In genomic region chr1:1116701-1117468, GRCh38 we compare ENCODE assay signal across 9 cellular contexts. TPM values are rescaled to one million over a fixed set of nuclear protein-coding genes. Genes with fewer than 3 reads are reported as not detected.
A peak's percentile ranks its signal among the peaks of the same experiment; 100 is the strongest.
DNase-seq lines count a peak whose midpoint lies in the region; ATAC-seq, FAIRE-seq and TF ChIP-seq lines count a peak whose summit lies in the region.
"Had no signal": no experiment of that assay in that cellular context is flagged by ENCODE, and none has a peak within 500 bp of the region (broad histone marks: within the 10 kb centered on the region; RNA-seq: fewer than 3 reads in every experiment).

No MANE protein-coding gene starts in this region.

- H3K4me3 Mint-ChIP-seq in activated naive CD8-positive, alpha-beta T cell treated with anti-CD3 and anti-CD28 coated beads, Interleukin-2, amount 10 ng/mL, durations not matched to agents 7 days and 5 days = peak overlapping the region; percentile 40
- peak overlapping the region; percentile 78 for H3K4me3 Mint-ChIP-seq in stimulated activated effector memory CD8-positive, alpha-beta T cell treated with anti-CD3 and anti-CD28 coated beads, Interleukin-12 subunit alpha, Interleukin-12 subunit beta, amount 100 ng/mL, for 72 hours

- peak overlapping the region; percentile 60 for H3K9ac ChIP-seq in keratinocyte (ENCODE audit: control insufficient read depth, extremely low read depth, insufficient read depth, low read length)

- no peaks in the 10 kb centered on the region for H3K27me3 Mint-ChIP-seq in activated naive CD8-positive, alpha-beta T cell treated with anti-CD3 and anti-CD28 coated beads, Interleukin-2, amount 10 ng/mL, durations not matched to agents 7 days and 5 days

- peak overlapping the region; percentile 80 for H3K4me2 ChIP-seq in keratinocyte (ENCODE audit: control insufficient read depth, extremely low read depth, insufficient read depth, low read depth, low read length)

- H3K9me3 Mint-ChIP-seq in activated naive CD8-positive, alpha-beta T cell treated with anti-CD3 and anti-CD28 coated beads, Interleukin-2, amount 10 ng/mL, durations not matched to agents 7 days and 5 days = peaks cover 9% of the 10 kb centered on the region
- H3K9me3 Mint-ChIP-seq in stimulated activated effector memory CD8-positive, alpha-beta T cell treated with anti-CD3 and anti-CD28 coated beads, Interleukin-12 subunit alpha, Interleukin-12 subunit beta, amount 100 ng/mL, for 72 hours = peaks cover 4% of the 10 kb centered on the region

- H3K4me3 ChIP-seq in keratinocyte (ENCODE audit: control insufficient read depth in 2 of 3, extremely low read depth in 1 of 3, insufficient read depth in 2 of 3, low read depth in 1 of 3, low read length in 3 of 3) = peak overlapping the region; percentile 57 to 80 (median 68)

- peaks cover 17% of the 10 kb centered on the region for H3K27me3 ChIP-seq in keratinocyte (ENCODE audit: control insufficient read depth, extremely low read depth, insufficient read depth, low read length)

- H3K36me3 ChIP-seq in keratinocyte (ENCODE audit: control insufficient read depth in 2 of 2, extremely low read depth in 1 of 2, insufficient read depth in 2 of 2, low read length in 2 of 2) = peaks cover 5 to 9% of the 10 kb centered on the region in 2 experiments

- no peak overlapping the region for H3K27ac Mint-ChIP-seq in activated naive CD8-positive, alpha-beta T cell treated with anti-CD3 and anti-CD28 coated beads, Interleukin-2, amount 10 ng/mL, durations not matched to agents 7 days and 5 days
- H3K27ac Mint-ChIP-seq in stimulated activated effector memory CD8-positive, alpha-beta T cell treated with anti-CD3 and anti-CD28 coated beads, Interleukin-12 subunit alpha, Interleukin-12 subunit beta, amount 100 ng/mL, for 72 hours = no peak overlapping the region

- no peak for TF ChIP-seq CTCF in keratinocyte (optimal IDR thresholded peaks at IDR 0.05 in 1 of 3, IDR thresholded peaks at IDR 0.05 in 1 of 3, conservative IDR thresholded peaks at IDR 0.05 in 1 of 3; ENCODE audit: extremely low read depth in 1 of 3, insufficient read depth in 2 of 3, low read length in 3 of 3)

- H3K4me1 Mint-ChIP-seq in activated naive CD8-positive, alpha-beta T cell treated with anti-CD3 and anti-CD28 coated beads, Interleukin-2, amount 10 ng/mL, durations not matched to agents 7 days and 5 days = peaks cover 7% of the 10 kb centered on the region
- H3K4me1 Mint-ChIP-seq in stimulated activated effector memory CD8-positive, alpha-beta T cell treated with anti-CD3 and anti-CD28 coated beads, Interleukin-12 subunit alpha, Interleukin-12 subunit beta, amount 100 ng/mL, for 72 hours = peaks cover 9% of the 10 kb centered on the region

- peak; percentile 30 for DNase-seq in EL
- peak; percentile 24 for DNase-seq in NAMALWA (ENCODE audit: low spot score)
- DNase-seq in activated naive CD8-positive, alpha-beta T cell treated with anti-CD3 and anti-CD28 coated beads, Interleukin-2, amount 10 ng/mL, durations not matched to agents 7 days and 5 days = peak; percentile 69
- no peak for DNase-seq in keratinocyte (ENCODE audit: low read depth, low spot score)
- DNase-seq in stimulated activated effector memory CD8-positive, alpha-beta T cell treated with anti-CD3 and anti-CD28 coated beads, Interleukin-12 subunit alpha, Interleukin-12 subunit beta, amount 100 ng/mL, for 72 hours (ENCODE audit: low spot score in 2 of 2) = no peak
- no peak for DNase-seq in NOMO-1 treated with dmso at 0.1 percent for 144 hours (lab: John Stamatoyannopoulos, UW; ENCODE audit: unreplicated experiment)

- ATAC-seq in activated naive CD8-positive, alpha-beta T cell treated with anti-CD3 and anti-CD28 coated beads, Interleukin-2, amount 10 ng/mL, durations not matched to agents 7 days and 5 days (ENCODE audit: low read depth) = peak; percentile 0
- ATAC-seq in stimulated activated effector memory CD8-positive, alpha-beta T cell treated with anti-CD3 and anti-CD28 coated beads, Interleukin-12 subunit alpha, Interleukin-12 subunit beta, amount 100 ng/mL, for 72 hours = peak; percentile 15
- ATAC-seq in HG02763 (IDR thresholded peaks at IDR 0.05; ENCODE audit: unreplicated experiment) = no peak
- ATAC-seq in HG02981 (IDR thresholded peaks at IDR 0.05; ENCODE audit: unreplicated experiment) = no peak

- H3K4me1 ChIP-seq in keratinocyte (ENCODE audit: control insufficient read depth, extremely low read depth, insufficient read depth, low read length) = peaks cover 2% of the 10 kb centered on the region

- H3K9me3 ChIP-seq in keratinocyte (ENCODE audit: control insufficient read depth, low read depth, low read length) = no peaks in the 10 kb centered on the region

- POLR2A ChIA-PET in activated naive CD8-positive, alpha-beta T cell treated with anti-CD3 and anti-CD28 coated beads, Interleukin-2, amount 10 ng/mL, durations not matched to agents 7 days and 5 days (lab: Charles Lee) = interaction anchor here (0.8 to 2.0 kb wide), 4 partner anchors 13 to 188 kb away, joined by 3 to 8 read pairs (median 3); partner anchors contain the start of genes B3GALT6 and SDF4

- peaks cover 27% of the 10 kb centered on the region for H3K79me2 ChIP-seq in keratinocyte (ENCODE audit: control insufficient read depth, insufficient read depth, low read length)

- H3K9me1 ChIP-seq in keratinocyte (ENCODE audit: control insufficient read depth, extremely low read depth, insufficient read depth, low read length) = no peaks in the 10 kb centered on the region

- no peaks in the 10 kb centered on the region for H4K20me1 ChIP-seq in keratinocyte (ENCODE audit: control insufficient read depth, extremely low read depth, insufficient read depth, low read length)

- no peak for FAIRE-seq in keratinocyte (lab: Jason Lieb, UNC)

- H2AFZ ChIP-seq in keratinocyte (ENCODE audit: control insufficient read depth, low read length) = no peak overlapping the region

- no peak overlapping the region for H3K27ac ChIP-seq in keratinocyte (ENCODE audit: control insufficient read depth, insufficient read depth, low read length)

- H3K36me3 Mint-ChIP-seq in activated naive CD8-positive, alpha-beta T cell treated with anti-CD3 and anti-CD28 coated beads, Interleukin-2, amount 10 ng/mL, durations not matched to agents 7 days and 5 days = peaks cover 20% of the 10 kb centered on the region
- peaks cover 8% of the 10 kb centered on the region for H3K36me3 Mint-ChIP-seq in stimulated activated effector memory CD8-positive, alpha-beta T cell treated with anti-CD3 and anti-CD28 coated beads, Interleukin-12 subunit alpha, Interleukin-12 subunit beta, amount 100 ng/mL, for 72 hours

- dilution Hi-C loops in keratinocyte (cut with MboI; ENCODE audit: extremely low pct_ligation_motif_present, low sequenced_read_pairs) = no loop called here

RNA-seq across cellular contexts. Expression of gene C1orf159, which starts 1.0 kb away (rescaled TPM):
- total RNA-seq in activated naive CD8-positive, alpha-beta T cell treated with anti-CD3 and anti-CD28 coated beads, Interleukin-2, amount 10 ng/mL, durations not matched to agents 7 days and 5 days = 10 to 100 TPM; 22.7 to 23.0 TPM
- polyA plus RNA-seq in keratinocyte = 6.1 to 8.8 TPM (median 8.0 TPM) in 3 replicates
- polyA plus RNA-seq in keratinocyte (2011; ENCODE audit: low read depth) = 3.2 TPM
- polyA plus RNA-seq in keratinocyte (2011; cell fraction: cytosol; rRNA removed) = 3.5 and 10.1 TPM in 2 replicates
- 19.2 and 30.8 TPM in 2 replicates for polyA plus RNA-seq in keratinocyte (2011; cell fraction: nucleus; rRNA removed)
- polyA plus RNA-seq in keratinocyte (2012; ENCODE audit: low replicate concordance) = 9.8 and 11.1 TPM in 2 replicates
- polyA minus RNA-seq in keratinocyte = 2.4 to 4.1 TPM (median 3.7 TPM) in 3 replicates
- polyA minus RNA-seq in keratinocyte (2011; cell fraction: cytosol; rRNA and poly(A)+ RNA removed) = 8.4 TPM
- polyA minus RNA-seq in keratinocyte (2011; cell fraction: nucleus; rRNA and poly(A)+ RNA removed) = 9.0 and 9.5 TPM in 2 replicates

RNA-seq across cellular contexts. Expression of gene RNF223, which starts 42.8 kb away (rescaled TPM):
- not detected for total RNA-seq in activated naive CD8-positive, alpha-beta T cell treated with anti-CD3 and anti-CD28 coated beads, Interleukin-2, amount 10 ng/mL, durations not matched to agents 7 days and 5 days
- 0.22 to 0.45 TPM (median 0.32 TPM) in 3 replicates for polyA plus RNA-seq in keratinocyte
- polyA plus RNA-seq in keratinocyte (2011; ENCODE audit: low read depth) = 3.1 TPM
- polyA plus RNA-seq in keratinocyte (2011; cell fraction: cytosol; rRNA removed) = 0.27 and 0.56 TPM in 2 replicates
- polyA plus RNA-seq in keratinocyte (2011; cell fraction: nucleus; rRNA removed) = 0.90 and 0.99 TPM in 2 replicates
- polyA plus RNA-seq in keratinocyte (2012; ENCODE audit: low replicate concordance) = 0.29 and 19.8 TPM in 2 replicates
- 0.56 TPM in 1 of 3 replicates, not detected in the others for polyA minus RNA-seq in keratinocyte
- not detected for polyA minus RNA-seq in keratinocyte (2011; cell fraction: cytosol; rRNA and poly(A)+ RNA removed)
- polyA minus RNA-seq in keratinocyte (2011; cell fraction: nucleus; rRNA and poly(A)+ RNA removed) = 1.2 and 1.8 TPM in 2 replicates
- total RNA-seq: SK-MEL-5 had no signal

RNA-seq across cellular contexts. Expression of gene TTLL10, which starts 56.8 kb away (rescaled TPM):
- not detected for total RNA-seq in activated naive CD8-positive, alpha-beta T cell treated with anti-CD3 and anti-CD28 coated beads, Interleukin-2, amount 10 ng/mL, durations not matched to agents 7 days and 5 days
- polyA plus RNA-seq in keratinocyte = not detected in 3 replicates
- polyA plus RNA-seq in keratinocyte (2011; ENCODE audit: low read depth) = not detected
- not detected in 2 replicates for polyA plus RNA-seq in keratinocyte (2011; cell fraction: cytosol; rRNA removed)
- polyA plus RNA-seq in keratinocyte (2011; cell fraction: nucleus; rRNA removed) = 0.31 TPM in 1 of 2 replicates, not detected in the other
- 0.07 TPM in 1 of 2 replicates, not detected in the other for polyA plus RNA-seq in keratinocyte (2012; ENCODE audit: low replicate concordance)
- polyA minus RNA-seq in keratinocyte = 0.23 TPM in 1 of 3 replicates, not detected in the others
- polyA minus RNA-seq in keratinocyte (2011; cell fraction: cytosol; rRNA and poly(A)+ RNA removed) = not detected
- polyA minus RNA-seq in keratinocyte (2011; cell fraction: nucleus; rRNA and poly(A)+ RNA removed) = not detected in 2 replicates
- total RNA-seq: SK-MEL-5 had no signal

Comparison
In these comparisons a context has a peak if more than half of its experiments do, and no peak if none do; other contexts are left out.
1. DNase-seq: peak in EL (single experiment), NAMALWA (single experiment) and activated naive CD8-positive, alpha-beta T cell treated with anti-CD3 and anti-CD28 coated beads, Interleukin-2, amount 10 ng/mL, durations not matched to agents 7 days and 5 days (single experiment); none in keratinocyte (single experiment), stimulated activated effector memory CD8-positive, alpha-beta T cell treated with anti-CD3 and anti-CD28 coated beads, Interleukin-12 subunit alpha, Interleukin-12 subunit beta, amount 100 ng/mL, for 72 hours (0 of 2) and NOMO-1 treated with dmso at 0.1 percent for 144 hours (single experiment).
2. ATAC-seq: peak in activated naive CD8-positive, alpha-beta T cell treated with anti-CD3 and anti-CD28 coated beads, Interleukin-2, amount 10 ng/mL, durations not matched to agents 7 days and 5 days (single experiment) and stimulated activated effector memory CD8-positive, alpha-beta T cell treated with anti-CD3 and anti-CD28 coated beads, Interleukin-12 subunit alpha, Interleukin-12 subunit beta, amount 100 ng/mL, for 72 hours (single experiment); none in HG02763 (single experiment) and HG02981 (single experiment).